ENCODE assay signal across 2 cellular contexts in genomic region chr7:131327626-131328386, GRCh38.
TF ChIP-seq lines count a peak whose summit lies in the region.

TSS of gene MKLN1 (plus strand) at chr7:131327876. CDS start at chr7:131327900, 24 bp downstream.

TF ChIP-seq in HEK293, 187 proteins besides CTCF, POLR2A, EP300 and RAD21 (continued from another document and continues in another):
- TF ChIP-seq ZNF747 (tag by site-specific recombination; IDR thresholded peaks at IDR 0.05) (no peak), ZSCAN18 (tag by site-specific recombination; IDR thresholded peaks at IDR 0.05) (no peak), ZBTB1 (tag by site-specific recombination; IDR thresholded peaks at IDR 0.05) (no peak), HOXD13 (CRISPR knock-in tag; IDR thresholded peaks at IDR 0.05; ENCODE audit: borderline replicate concordance) (no peak), ZBTB21 (tag by site-specific recombination; IDR thresholded peaks at IDR 0.05) (peak; percentile 46; the same call in 1 of the 2 replicates), ZNF624 (tag by site-specific recombination; IDR thresholded peaks at IDR 0.05) (no peak), ZNF202 (tag by site-specific recombination; IDR thresholded peaks at IDR 0.05; ENCODE audit: borderline replicate concordance) (no peak), EGR2 (tag by site-specific recombination; IDR thresholded peaks at IDR 0.05; ENCODE audit: low read depth) (peak; percentile 34), IKZF3 (tag by site-specific recombination; IDR thresholded peaks at IDR 0.05) (no peak), ZNF140 (tag by site-specific recombination; IDR thresholded peaks at IDR 0.05) (no peak), YY2 (tag by site-specific recombination; IDR thresholded peaks at IDR 0.05) (peak; percentile 92), ZNF585B (tag by site-specific recombination; IDR thresholded peaks at IDR 0.05) (no peak), ZNF114 (tag by site-specific recombination; IDR thresholded peaks at IDR 0.05) (no peak), ZNF626 (tag by site-specific recombination; IDR thresholded peaks at IDR 0.05) (no peak), ZNF670 (tag by site-specific recombination; IDR thresholded peaks at IDR 0.05; ENCODE audit: low read depth) (no peak), ZNF121 (tag by site-specific recombination; IDR thresholded peaks at IDR 0.05) (peak; percentile 73; the same call in 1 of the 2 replicates), ZNF221 (tag by site-specific recombination; IDR thresholded peaks at IDR 0.05; ENCODE audit: borderline replicate concordance) (no peak), ZEB2 (tag by site-specific recombination; IDR thresholded peaks at IDR 0.05) (peak; percentile 90), ZSCAN5A (tag by site-specific recombination; IDR thresholded peaks at IDR 0.05) (peak; percentile 94), REPIN1 (tag by site-specific recombination; IDR thresholded peaks at IDR 0.05; ENCODE audit: low read depth) (no peak; the same call in 1 of the 2 replicates), ZNF132 (tag by site-specific recombination; IDR thresholded peaks at IDR 0.05; ENCODE audit: borderline replicate concordance) (no peak), ZFP37 (tag by site-specific recombination; IDR thresholded peaks at IDR 0.05) (peak; percentile 82; the same call in 1 of the 2 replicates), ZSCAN30 (tag by site-specific recombination; IDR thresholded peaks at IDR 0.05) (peak; percentile 88), ZNF658 (tag by site-specific recombination; IDR thresholded peaks at IDR 0.05) (no peak), ZNF133 (tag by site-specific recombination; IDR thresholded peaks at IDR 0.05) (no peak), ZNF426 (tag by site-specific recombination; IDR thresholded peaks at IDR 0.05) (no peak), ZNF174 (tag by site-specific recombination; IDR thresholded peaks at IDR 0.05) (no peak), ZBTB17 (tag by site-specific recombination; IDR thresholded peaks at IDR 0.05) (peak; percentile 83), ZNF768 (tag by site-specific recombination; IDR thresholded peaks at IDR 0.05) (no peak), MEIS1 (CRISPR knock-in tag; IDR thresholded peaks at IDR 0.05; ENCODE audit: borderline replicate concordance) (no peak), ZNF423 (tag by site-specific recombination; IDR thresholded peaks at IDR 0.05) (no peak), ZNF148 (tag by site-specific recombination; IDR thresholded peaks at IDR 0.05; ENCODE audit: borderline replicate concordance) (no peak; the same call in 1 of the 2 replicates), ZNF16 (tag by site-specific recombination; IDR thresholded peaks at IDR 0.05; ENCODE audit: low read depth) (no peak), ZNF621 (tag by site-specific recombination; IDR thresholded peaks at IDR 0.05) (no peak), SETDB1 (IDR thresholded peaks at IDR 0.05; ENCODE audit: insufficient read length, low read length) (no peak)

TF ChIP-seq in SK-N-SH treated with all-trans-retinoic acid at 6 μM for 48 hours, 23 proteins besides CTCF, POLR2A, EP300 and RAD21 (continued from another document):
- TF ChIP-seq ZFP3 (CRISPR knock-in tag; IDR thresholded peaks at IDR 0.05) = peak; percentile 75; the same call in 1 of the 2 replicates
- no peak for TF ChIP-seq ZNF8 (CRISPR knock-in tag; IDR thresholded peaks at IDR 0.05)
- TF ChIP-seq ESRRG (CRISPR knock-in tag; IDR thresholded peaks at IDR 0.05) = peak; percentile 60; the same call in 1 of the 2 replicates
- TF ChIP-seq ZFP30 (CRISPR knock-in tag; IDR thresholded peaks at IDR 0.05) = 0 out of 2 replicates have a peak, but pooled peaks have one; percentile 20
- peak; percentile 69; the same call in 1 of the 2 replicates for TF ChIP-seq BACH2 (CRISPR knock-in tag; IDR thresholded peaks at IDR 0.05; ENCODE audit: borderline replicate concordance)
- no peak for TF ChIP-seq RARB (CRISPR knock-in tag; IDR thresholded peaks at IDR 0.05)
- peak; percentile 68; the same call in 1 of the 2 replicates for TF ChIP-seq SNAI2 (CRISPR knock-in tag; IDR thresholded peaks at IDR 0.05)
- TF ChIP-seq ZC3H10 (CRISPR knock-in tag; IDR thresholded peaks at IDR 0.05) = no peak
- peak; percentile 92 for TF ChIP-seq ZNF565 (CRISPR knock-in tag; conservative IDR thresholded peaks at IDR 0.05; ENCODE audit: low read depth)
- TF ChIP-seq PPARA (CRISPR knock-in tag; IDR thresholded peaks at IDR 0.05; ENCODE audit: borderline replicate concordance) = no peak
- 0 out of 2 replicates have a peak, but pooled peaks have one; percentile 23 for TF ChIP-seq PATZ1 (CRISPR knock-in tag; IDR thresholded peaks at IDR 0.05; ENCODE audit: borderline replicate concordance)
- TF ChIP-seq TSHZ2 (CRISPR knock-in tag; IDR thresholded peaks at IDR 0.05) = peak; percentile 53; the same call in 1 of the 2 replicates
- no peak for TF ChIP-seq ISL1 (CRISPR knock-in tag; IDR thresholded peaks at IDR 0.05)
TF ChIP-seq in SK-N-SH treated with all-trans-retinoic acid at 6 μM for 48 hours: peak in this region for 11.
